Comparison of ENCODE assay signal across 30 cellular contexts in the genomic region with DNA sequence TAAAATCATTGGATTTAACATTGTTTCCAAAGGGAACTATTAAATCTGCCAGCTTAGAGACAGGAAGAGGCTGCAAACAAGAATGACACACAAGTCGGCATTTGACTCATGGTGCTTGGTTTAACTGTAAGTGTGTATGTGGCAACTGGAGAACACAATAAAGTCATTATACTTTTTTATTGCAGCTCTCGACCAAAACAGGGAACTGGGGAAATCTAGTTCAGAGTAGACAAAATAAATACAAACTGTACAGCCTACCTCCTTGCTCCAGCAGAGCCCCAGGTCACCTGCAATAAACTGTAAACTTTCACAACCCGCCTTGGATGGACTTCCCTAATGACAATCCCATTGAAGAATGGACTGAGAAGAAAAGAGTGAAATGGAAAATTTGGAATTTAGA. TPM values are rescaled to one million over a fixed set of nuclear protein-coding genes. Genes with fewer than 3 reads are reported as not detected.
DNase-seq lines count a peak whose midpoint lies in the region; ATAC-seq and TF ChIP-seq lines count a peak whose summit lies in the region.
"Had no signal": no experiment of that assay in that cellular context is flagged by ENCODE, and none has a peak within 500 bp of the region (broad histone marks: within the 10 kb centered on the region; RNA-seq: fewer than 3 reads in every experiment).

No MANE protein-coding gene starts in this region.

- no peak for ATAC-seq in GM21381 (IDR thresholded peaks at IDR 0.05; ENCODE audit: unreplicated experiment)
- ATAC-seq: A549; CD8-positive, alpha-beta T cell; effector memory CD8-positive, alpha-beta T cell; natural killer cell had no signal

- H3K4me1 ChIP-seq in breast epithelium: no peaks in the 10 kb centered on the region
- H3K4me1 ChIP-seq in hepatocyte (ENCODE audit: insufficient read depth): no peaks in the 10 kb centered on the region
- H3K4me1 ChIP-seq: A549, esophagus squamous epithelium had no signal

- POLR2A ChIA-PET in MCF 10A (lab: Yijun Ruan, JAX): interaction anchor here (1.2 kb wide), 1 partner anchor 9 kb away, joined by 3 read pairs; no protein-coding TSS in a partner anchor

- BruUV-seq in MCF 10A (replicated peaks; lab: Mats Ljungman, UMichigan): no TSS peak

- TF ChIP-seq CTCF in MCF 10A (IDR thresholded peaks at IDR 0.05; ENCODE audit: unreplicated experiment) (no peak), breast epithelium (IDR thresholded peaks at IDR 0.05) (no peak), hepatocyte (IDR thresholded peaks at IDR 0.05; ENCODE audit: poor library complexity) (no peak)

- no peaks in the 10 kb centered on the region for H4K20me1 ChIP-seq in hepatocyte (ENCODE audit: insufficient read depth, poor library complexity, severe bottlenecking)

- no peak for TF ChIP-seq POLR2A in breast epithelium (IDR thresholded peaks at IDR 0.05)

- WGBS in hepatocyte (ENCODE audit: low lambda C conversion rate, missing lambda C conversion rate): 59% methylated on average over 3 of the region's 3 CpGs

- H3K4me1 Mint-ChIP-seq in MCF 10A (ENCODE audit: insufficient read depth, unreplicated experiment): no peaks in the 10 kb centered on the region
- H3K4me1 Mint-ChIP-seq: activated B cell treated with CpG ODN at 0.5 μM for 24 hours, natural killer cell had no signal

- H3K9me3 ChIP-seq in breast epithelium (no peaks in the 10 kb centered on the region), hepatocyte (ENCODE audit: low read depth) (no peaks in the 10 kb centered on the region)
- H3K9me3 ChIP-seq: A549, esophagus squamous epithelium, thoracic aorta had no signal

- intact Hi-C loops in MCF 10A (cut with micrococcal nuclease): no loop called here
- intact Hi-C loops in breast epithelium (cut with DNase I; ENCODE audit: low total_unique reads): loop anchor here (5.0 kb wide), 1 partner anchor 95 kb away; no protein-coding TSS in a partner anchor

- H3K4me3 ChIP-seq in breast epithelium: no peak overlapping the region
- no peak overlapping the region for H3K4me3 ChIP-seq in hepatocyte
- H3K4me3 ChIP-seq: A549, cardiac muscle cell, coronary artery, esophagus squamous epithelium, skin epidermis, thoracic aorta had no signal

- H3K27ac ChIP-seq in breast epithelium: no peak overlapping the region
- no peak overlapping the region for H3K27ac ChIP-seq in hepatocyte
- H3K27ac ChIP-seq: A549, cardiac muscle cell, coronary artery, esophagus squamous epithelium, skin epidermis, thoracic aorta had no signal

- no peaks in the 10 kb centered on the region for H3K36me3 ChIP-seq in breast epithelium
- H3K36me3 ChIP-seq in hepatocyte (replicated peaks; ENCODE audit: insufficient read depth, low read depth): no peaks in the 10 kb centered on the region
- H3K36me3 ChIP-seq: cardiac muscle cell, esophagus squamous epithelium, thoracic aorta had no signal

- no peaks in the 10 kb centered on the region for H3K36me3 Mint-ChIP-seq in MCF 10A (ENCODE audit: insufficient read depth, unreplicated experiment)
- H3K36me3 Mint-ChIP-seq: CD8-positive, alpha-beta T cell; natural killer cell had no signal

- H3K79me2 ChIP-seq in hepatocyte: no peaks in the 10 kb centered on the region

- no peaks in the 10 kb centered on the region for H3K27me3 Mint-ChIP-seq in MCF 10A (ENCODE audit: insufficient read depth, unreplicated experiment)

- H3K9me3 Mint-ChIP-seq in MCF 10A (ENCODE audit: unreplicated experiment): no peaks in the 10 kb centered on the region
- H3K9me3 Mint-ChIP-seq: activated T-helper 1 cell treated with anti-CD3 and anti-CD28 coated beads, Interleukin-12 subunit alpha, Interleukin-12 subunit beta, Interleukin-2, Interleukin-4 antibody, amounts not matched to agents 30 ng/mL and 10 ng/mL and 1 ng/mL, durations not matched to agents 14 hours and 24 hours and 36 hours; CD8-positive, alpha-beta T cell; effector memory CD8-positive, alpha-beta T cell; stimulated activated naive CD8-positive, alpha-beta T cell treated with anti-CD3 and anti-CD28 coated beads, Interleukin-15, Interleukin-2, amounts not matched to agents 100 ng/mL and 50 ng/mL, for 24 hours had no signal

- no peak overlapping the region for H2AFZ ChIP-seq in hepatocyte

- no peak overlapping the region for H3K27ac Mint-ChIP-seq in MCF 10A (ENCODE audit: low read depth, unreplicated experiment)
- H3K27ac Mint-ChIP-seq: activated B cell treated with CpG ODN at 0.5 μM for 24 hours; activated naive CD4-positive, alpha-beta T cell treated with anti-CD3 and anti-CD28 coated beads for 36 hours; activated T-helper 1 cell treated with anti-CD3 and anti-CD28 coated beads, Interleukin-12 subunit alpha, Interleukin-12 subunit beta, Interleukin-2, Interleukin-4 antibody, amounts not matched to agents 30 ng/mL and 10 ng/mL and 1 ng/mL, durations not matched to agents 14 hours and 24 hours and 36 hours; CD8-positive, alpha-beta T cell; effector memory CD8-positive, alpha-beta T cell; natural killer cell; stimulated activated naive CD8-positive, alpha-beta T cell treated with anti-CD3 and anti-CD28 coated beads, Interleukin-15, Interleukin-2, amounts not matched to agents 100 ng/mL and 50 ng/mL, for 24 hours had no signal

- peak; percentile 22 for DNase-seq in MCF 10A (ENCODE audit: unreplicated experiment)
- DNase-seq in breast epithelium (ENCODE audit: low spot score in 2 of 2): no peak
- peak; percentile 70 for DNase-seq in SK-MEL-5 (ENCODE audit: low read depth, low spot score)
- peak; percentile 12 for DNase-seq in hepatocyte (ENCODE audit: low spot score)
- DNase-seq in NCI-H446 (lab: John Stamatoyannopoulos, UW): no peak
- no peak for DNase-seq in NCI-H146 treated with DMSO at 0.1 percent for 48 hours (lab: John Stamatoyannopoulos, UW; ENCODE audit: unreplicated experiment)
- no peak for DNase-seq in activated CD4-positive, alpha-beta T cell treated with anti-CD3 and anti-CD28 coated beads for 4 hours
- DNase-seq: activated B cell treated with CpG ODN at 0.5 μM for 24 hours; activated CD4-positive, alpha-beta T cell treated with anti-CD3 and anti-CD28 coated beads, Interleukin-2, amount 50 U/mL, for 48 hours; activated CD8-positive, alpha-beta memory T cell treated with anti-CD3 and anti-CD28 coated beads, Interleukin-2, amount 50 U/mL, for 4 hours; activated naive CD4-positive, alpha-beta T cell treated with anti-CD3 and anti-CD28 coated beads for 36 hours; AML-193; amniotic stem cell; CD8-positive, alpha-beta T cell; effector memory CD8-positive, alpha-beta T cell; esophagus squamous epithelium; H7; natural killer cell; NCI-H1436 treated with DMSO at 0.1 percent for 48 hours; NCI-H2171 treated with DMSO at 0.1 percent for 48 hours; NCI-H524; SIG-M5 had no signal

- H3K4me2 ChIP-seq in hepatocyte: no peak overlapping the region
- H3K4me2 ChIP-seq: A549 had no signal

- H3K27me3 ChIP-seq in breast epithelium: no peaks in the 10 kb centered on the region
- no peaks in the 10 kb centered on the region for H3K27me3 ChIP-seq in hepatocyte
- H3K27me3 ChIP-seq: cardiac muscle cell, esophagus squamous epithelium had no signal

- CTCF ChIA-PET in MCF 10A (lab: Yijun Ruan, JAX): no interaction called here

- in situ Hi-C loops in SK-MEL-5 (cut with HindIII; ENCODE audit: low pct_unique_long_range_greater_than_20kb, low sequenced_read_pairs): no loop called here

- H3K9me2 ChIP-seq in hepatocyte (replicated peaks; ENCODE audit: insufficient read depth): no peaks in the 10 kb centered on the region

- no peak overlapping the region for H3K4me3 Mint-ChIP-seq in MCF 10A (ENCODE audit: unreplicated experiment)
- H3K4me3 Mint-ChIP-seq: activated B cell treated with CpG ODN at 0.5 μM for 24 hours; activated naive CD4-positive, alpha-beta T cell treated with anti-CD3 and anti-CD28 coated beads for 36 hours; activated T-helper 1 cell treated with anti-CD3 and anti-CD28 coated beads, Interleukin-12 subunit alpha, Interleukin-12 subunit beta, Interleukin-2, Interleukin-4 antibody, amounts not matched to agents 30 ng/mL and 10 ng/mL and 1 ng/mL, durations not matched to agents 14 hours and 24 hours and 36 hours; CD8-positive, alpha-beta T cell; effector memory CD8-positive, alpha-beta T cell; natural killer cell; stimulated activated naive CD8-positive, alpha-beta T cell treated with anti-CD3 and anti-CD28 coated beads, Interleukin-15, Interleukin-2, amounts not matched to agents 100 ng/mL and 50 ng/mL, for 24 hours had no signal

RNA-seq across cellular contexts. Expression of a gene that starts 24.0 kb away (rescaled TPM):
- total RNA-seq in MCF 10A (2022): not detected in 2 replicates
- 1 to 10 TPM; 1.6 to 4.6 (median 1.6) TPM for total RNA-seq in breast epithelium
- total RNA-seq in SK-MEL-5 (2014; rRNA removed; shearing (Covaris generic)): not detected in 2 replicates
- not detected in 2 replicates for polyA plus RNA-seq in SK-MEL-5 (2015; cell fraction: cytosol; rRNA removed)
- polyA plus RNA-seq in SK-MEL-5 (2015; cell fraction: nucleus; rRNA removed): not detected in 2 replicates
- total RNA-seq in hepatocyte: 0.30 and 0.44 TPM in 2 replicates
- polyA plus RNA-seq in hepatocyte: 0.46 and 0.72 TPM in 2 replicates
- total RNA-seq: activated B cell treated with CpG ODN at 0.5 μM for 24 hours; activated naive CD4-positive, alpha-beta T cell treated with anti-CD3 and anti-CD28 coated beads for 36 hours; activated T-helper 1 cell treated with anti-CD3 and anti-CD28 coated beads, Interleukin-12 subunit alpha, Interleukin-12 subunit beta, Interleukin-2, Interleukin-4 antibody, amounts not matched to agents 30 ng/mL and 10 ng/mL and 1 ng/mL, durations not matched to agents 14 hours and 24 hours and 36 hours; CD8-positive, alpha-beta T cell; natural killer cell had no signal

RNA-seq across cellular contexts. Expression of a gene that starts 35.3 kb away (rescaled TPM):
- total RNA-seq in MCF 10A (2022) (0.63 and 2.8 TPM in 2 replicates), breast epithelium (10 to 100 TPM; 46.8 to 61.0 (median 55.8) TPM), hepatocyte (5.7 and 9.0 TPM in 2 replicates)
- not detected in 2 replicates for total RNA-seq in SK-MEL-5 (2014; rRNA removed; shearing (Covaris generic))
- polyA plus RNA-seq in SK-MEL-5 (2015; cell fraction: cytosol; rRNA removed): not detected in 2 replicates
- polyA plus RNA-seq in SK-MEL-5 (2015; cell fraction: nucleus; rRNA removed): 0.26 and 0.58 TPM in 2 replicates
- 1.1 and 2.9 TPM in 2 replicates for polyA plus RNA-seq in hepatocyte
- total RNA-seq: activated B cell treated with CpG ODN at 0.5 μM for 24 hours; activated naive CD4-positive, alpha-beta T cell treated with anti-CD3 and anti-CD28 coated beads for 36 hours; activated T-helper 1 cell treated with anti-CD3 and anti-CD28 coated beads, Interleukin-12 subunit alpha, Interleukin-12 subunit beta, Interleukin-2, Interleukin-4 antibody, amounts not matched to agents 30 ng/mL and 10 ng/mL and 1 ng/mL, durations not matched to agents 14 hours and 24 hours and 36 hours; CD8-positive, alpha-beta T cell; natural killer cell had no signal

Comparison
In these comparisons a context has a peak if more than half of its experiments do, and no peak if none do; other contexts are left out.
1. DNase-seq: peak in MCF 10A (single experiment), SK-MEL-5 (single experiment) and hepatocyte (single experiment); none in breast epithelium (0 of 2), NCI-H446 (0 of 2), NCI-H146 treated with DMSO at 0.1 percent for 48 hours (single experiment) and activated CD4-positive, alpha-beta T cell treated with anti-CD3 and anti-CD28 coated beads for 4 hours (0 of 2).